2 cellular contexts compared by ENCODE assay signal in the genomic region with DNA sequence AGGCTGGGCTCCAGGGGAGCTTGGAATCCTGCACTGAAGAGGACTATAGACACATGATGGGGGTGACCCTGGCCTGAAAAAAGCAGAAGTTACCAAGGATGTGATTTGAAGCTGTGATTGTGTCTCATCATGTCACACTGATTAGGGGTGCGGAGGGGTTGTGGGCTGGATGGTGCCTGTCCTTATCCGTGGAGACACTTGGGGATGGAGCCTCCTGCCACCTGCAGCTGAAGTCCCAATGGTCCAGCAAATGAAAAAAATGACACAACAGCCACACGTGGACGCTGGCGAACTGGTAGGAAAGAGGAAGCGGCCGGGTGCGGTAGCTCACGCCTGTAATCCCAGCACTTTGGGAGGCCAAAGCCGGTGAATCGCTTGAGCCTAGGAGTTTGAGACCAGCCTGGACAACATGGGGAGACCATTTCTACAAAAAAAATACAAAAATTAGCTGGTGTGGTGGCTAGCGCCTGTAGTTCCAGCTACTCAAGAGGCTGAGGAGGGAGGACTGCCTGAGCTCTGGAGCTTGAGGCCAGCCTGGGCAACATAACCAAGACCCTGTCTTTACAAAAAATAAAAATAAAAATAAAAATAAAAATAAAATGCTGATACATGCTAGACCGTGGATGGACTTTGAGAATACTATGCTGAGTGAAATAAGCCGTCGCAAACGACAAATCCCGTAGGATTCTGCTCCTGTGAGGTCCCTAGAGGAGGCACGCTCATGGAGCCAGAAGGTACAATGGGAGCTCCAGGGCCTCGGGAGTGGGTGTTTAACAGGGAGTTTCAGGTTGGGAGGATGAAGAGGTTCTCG.
TF ChIP-seq lines count a peak whose summit lies in the region.

No MANE protein-coding gene starts in this region.

TF ChIP-seq in HCT116, 20 proteins besides CTCF, POLR2A, EP300 and RAD21 (continued from another document):
- TF ChIP-seq SP1 (IDR thresholded peaks at IDR 0.05; ENCODE audit: low read depth) (no peak), EZH2 (IDR thresholded peaks at IDR 0.05) (no peak), ELF1 (IDR thresholded peaks at IDR 0.05; ENCODE audit: borderline replicate concordance, low read depth) (no peak), JUND (IDR thresholded peaks at IDR 0.05) (no peak), SIN3A (IDR thresholded peaks at IDR 0.05; ENCODE audit: low read depth) (no peak; the same call in 1 of the 2 replicates), POLR2AphosphoS5 (IDR thresholded peaks at IDR 0.05; ENCODE audit: low read depth, low read length) (no peak), ZNF274 (IDR thresholded peaks at IDR 0.05; ENCODE audit: low read depth, low read length) (no peak), TCF7L2 (IDR thresholded peaks at IDR 0.05; ENCODE audit: borderline replicate concordance, extremely low read depth, insufficient read depth, insufficient read length) (no peak), YY1 (IDR thresholded peaks at IDR 0.05; ENCODE audit: extremely low read depth, insufficient replicate concordance, low read depth, low read length) (no peak), SRF (IDR thresholded peaks at IDR 0.05; ENCODE audit: low read depth) (no peak), EZH2phosphoT487 (IDR thresholded peaks at IDR 0.05; ENCODE audit: borderline replicate concordance) (no peak)
- TF ChIP-seq, protein P1, sequence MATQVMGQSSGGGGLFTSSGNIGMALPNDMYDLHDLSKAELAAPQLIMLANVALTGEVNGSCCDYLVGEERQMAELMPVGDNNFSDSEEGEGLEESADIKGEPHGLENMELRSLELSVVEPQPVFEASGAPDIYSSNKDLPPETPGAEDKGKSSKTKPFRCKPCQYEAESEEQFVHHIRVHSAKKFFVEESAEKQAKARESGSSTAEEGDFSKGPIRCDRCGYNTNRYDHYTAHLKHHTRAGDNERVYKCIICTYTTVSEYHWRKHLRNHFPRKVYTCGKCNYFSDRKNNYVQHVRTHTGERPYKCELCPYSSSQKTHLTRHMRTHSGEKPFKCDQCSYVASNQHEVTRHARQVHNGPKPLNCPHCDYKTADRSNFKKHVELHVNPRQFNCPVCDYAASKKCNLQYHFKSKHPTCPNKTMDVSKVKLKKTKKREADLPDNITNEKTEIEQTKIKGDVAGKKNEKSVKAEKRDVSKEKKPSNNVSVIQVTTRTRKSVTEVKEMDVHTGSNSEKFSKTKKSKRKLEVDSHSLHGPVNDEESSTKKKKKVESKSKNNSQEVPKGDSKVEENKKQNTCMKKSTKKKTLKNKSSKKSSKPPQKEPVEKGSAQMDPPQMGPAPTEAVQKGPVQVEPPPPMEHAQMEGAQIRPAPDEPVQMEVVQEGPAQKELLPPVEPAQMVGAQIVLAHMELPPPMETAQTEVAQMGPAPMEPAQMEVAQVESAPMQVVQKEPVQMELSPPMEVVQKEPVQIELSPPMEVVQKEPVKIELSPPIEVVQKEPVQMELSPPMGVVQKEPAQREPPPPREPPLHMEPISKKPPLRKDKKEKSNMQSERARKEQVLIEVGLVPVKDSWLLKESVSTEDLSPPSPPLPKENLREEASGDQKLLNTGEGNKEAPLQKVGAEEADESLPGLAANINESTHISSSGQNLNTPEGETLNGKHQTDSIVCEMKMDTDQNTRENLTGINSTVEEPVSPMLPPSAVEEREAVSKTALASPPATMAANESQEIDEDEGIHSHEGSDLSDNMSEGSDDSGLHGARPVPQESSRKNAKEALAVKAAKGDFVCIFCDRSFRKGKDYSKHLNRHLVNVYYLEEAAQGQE (IDR thresholded peaks at IDR 0.05; ENCODE audit: low read depth) = no peak

TF ChIP-seq in liver, 16 proteins besides CTCF, POLR2A, EP300 and RAD21 (continued from another document):
- TF ChIP-seq, protein P2, sequence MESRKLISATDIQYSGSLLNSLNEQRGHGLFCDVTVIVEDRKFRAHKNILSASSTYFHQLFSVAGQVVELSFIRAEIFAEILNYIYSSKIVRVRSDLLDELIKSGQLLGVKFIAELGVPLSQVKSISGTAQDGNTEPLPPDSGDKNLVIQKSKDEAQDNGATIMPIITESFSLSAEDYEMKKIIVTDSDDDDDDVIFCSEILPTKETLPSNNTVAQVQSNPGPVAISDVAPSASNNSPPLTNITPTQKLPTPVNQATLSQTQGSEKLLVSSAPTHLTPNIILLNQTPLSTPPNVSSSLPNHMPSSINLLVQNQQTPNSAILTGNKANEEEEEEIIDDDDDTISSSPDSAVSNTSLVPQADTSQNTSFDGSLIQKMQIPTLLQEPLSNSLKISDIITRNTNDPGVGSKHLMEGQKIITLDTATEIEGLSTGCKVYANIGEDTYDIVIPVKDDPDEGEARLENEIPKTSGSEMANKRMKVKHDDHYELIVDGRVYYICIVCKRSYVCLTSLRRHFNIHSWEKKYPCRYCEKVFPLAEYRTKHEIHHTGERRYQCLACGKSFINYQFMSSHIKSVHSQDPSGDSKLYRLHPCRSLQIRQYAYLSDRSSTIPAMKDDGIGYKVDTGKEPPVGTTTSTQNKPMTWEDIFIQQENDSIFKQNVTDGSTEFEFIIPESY (IDR thresholded peaks at IDR 0.05) = no peak
- TF ChIP-seq RXRA (IDR thresholded peaks at IDR 0.05) (no peak), FOXA1 (IDR thresholded peaks at IDR 0.05) (no peak), GABPA (IDR thresholded peaks at IDR 0.05 in 1 of 2, conservative IDR thresholded peaks at IDR 0.05 in 1 of 2) (no peak), YY1 (IDR thresholded peaks at IDR 0.05) (no peak), HNF4A (conservative IDR thresholded peaks at IDR 0.05) (no peak), SP1 (IDR thresholded peaks at IDR 0.05) (no peak)
- TF ChIP-seq, protein P1 (IDR thresholded peaks at IDR 0.05) = no peak
- TF ChIP-seq, protein P3, sequence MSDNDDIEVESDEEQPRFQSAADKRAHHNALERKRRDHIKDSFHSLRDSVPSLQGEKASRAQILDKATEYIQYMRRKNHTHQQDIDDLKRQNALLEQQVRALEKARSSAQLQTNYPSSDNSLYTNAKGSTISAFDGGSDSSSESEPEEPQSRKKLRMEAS (IDR thresholded peaks at IDR 0.05) = no peak
TF ChIP-seq in liver: peak in this region for 0.
